Comparison of ENCODE assay signal across 30 cellular contexts in genomic region chr1:231497629-231498152, GRCh38.
"Had no signal": no experiment of that assay in that cellular context is flagged by ENCODE, and none has a peak within 500 bp of the region (broad histone marks: within the 10 kb centered on the region; RNA-seq: fewer than 3 reads in every experiment).

No MANE protein-coding gene starts in this region.

- H3K27me3 ChIP-seq: brain microvascular endothelial cell, colonic mucosa, esophagus squamous epithelium, gastrocnemius medialis had no signal

- H3K4me3 ChIP-seq: colonic mucosa, esophagus squamous epithelium, gastrocnemius medialis had no signal

- H3K4me1 ChIP-seq: colonic mucosa, esophagus squamous epithelium had no signal

- H3K27ac ChIP-seq: brain microvascular endothelial cell, colonic mucosa, epithelial cell of prostate, esophagus squamous epithelium, WERI-Rb-1 had no signal

- H3K36me3 ChIP-seq: brain microvascular endothelial cell, colonic mucosa, esophagus squamous epithelium, gastrocnemius medialis, WERI-Rb-1 had no signal

- ATAC-seq: activated CD4-positive, CD25-positive, alpha-beta regulatory T cell treated with anti-CD3 and anti-CD28 coated beads, Interleukin-2, amount 50 U/mL, for 24 hours; activated CD8-positive, alpha-beta T cell treated with anti-CD3 and anti-CD28 coated beads for 36 hours; activated T-cell treated with anti-CD3 and anti-CD28 coated beads, Interleukin-2, amount 50 U/mL, for 4 hours; activated T-helper 17 cell treated with anti-CD3 and anti-CD28 coated beads, Interleukin-2, amount 50 U/mL, for 72 hours; gastrocnemius medialis; T-helper 17 cell had no signal

- FAIRE-seq: astrocyte, endometrium, endothelial cell of umbilical vein had no signal

- H3K9me3 ChIP-seq: colonic mucosa had no signal

- DNase-seq: activated B cell treated with CpG ODN at 0.5 μM for 24 hours; activated CD4-positive, alpha-beta T cell treated with anti-CD3 and anti-CD28 coated beads for 48 hours; activated CD4-positive, alpha-beta T cell treated with anti-CD3 and anti-CD28 coated beads, Interleukin-2, amount 50 U/mL, for 1 hour; activated CD4-positive, alpha-beta T cell treated with anti-CD3 and anti-CD28 coated beads, Interleukin-2, amount 50 U/mL, for 48 hours; activated CD8-positive, alpha-beta memory T cell treated with anti-CD3 and anti-CD28 coated beads for 24 hours; activated CD8-positive, alpha-beta T cell treated with anti-CD3 and anti-CD28 coated beads for 36 hours; activated effector memory CD4-positive, alpha-beta T cell treated with Interleukin-2 at 50 U/mL for 16 hours; activated gamma-delta T cell treated with Interleukin-2 at 50 U/mL for 16 hours; activated naive CD4-positive, alpha-beta T cell treated with anti-CD3 and anti-CD28 coated beads, Interleukin-2, amount 50 U/mL, for 16 hours; activated naive CD4-positive, alpha-beta T cell treated with Interleukin-2 at 50 U/mL for 16 hours; activated T-cell treated with anti-CD3 and anti-CD28 coated beads, Interleukin-2, amount 50 U/mL, for 4 hours; amniotic stem cell; anterior cingulate cortex; brain microvascular endothelial cell; caudate nucleus; colonic mucosa; effector CD8-positive, alpha-beta T cell; esophagus squamous epithelium; gastrocnemius medialis; glutamatergic neuron; T-helper 1 cell; T-helper 17 cell; T1000; WERI-Rb-1 had no signal
